1 cellular context compared by ENCODE assay signal in the genomic region with DNA sequence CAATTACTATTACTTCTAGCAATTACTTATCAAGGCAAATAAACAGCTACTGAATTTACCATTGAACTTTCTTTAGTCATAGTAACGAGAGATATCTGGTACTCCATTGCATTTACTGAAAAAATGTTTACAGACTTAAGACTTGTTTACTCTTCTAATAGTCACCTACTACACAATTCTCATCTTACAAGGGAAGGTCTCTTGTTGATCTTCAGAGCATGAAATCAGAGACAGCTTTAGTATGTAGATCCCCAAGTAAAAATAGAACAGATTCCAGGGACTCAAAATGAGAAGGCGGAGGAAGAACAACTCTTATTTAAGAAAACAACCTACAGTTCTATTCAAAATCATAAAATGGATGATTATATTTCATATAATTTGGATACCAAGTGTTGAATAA.
TF ChIP-seq lines count a peak whose summit lies in the region.

No MANE protein-coding gene starts in this region.

TF ChIP-seq in HepG2, 621 proteins besides CTCF, POLR2A, EP300 and RAD21 (continued from another document):
- TF ChIP-seq MTF1 (CRISPR knock-in tag; IDR thresholded peaks at IDR 0.05) (no peak), STAG1 (CRISPR knock-in tag; IDR thresholded peaks at IDR 0.05) (no peak), ZNF781 (CRISPR knock-in tag; IDR thresholded peaks at IDR 0.05; ENCODE audit: borderline replicate concordance, not compliant biosample characterization) (no peak), ZNF274 (CRISPR knock-in tag; IDR thresholded peaks at IDR 0.05) (no peak), KDM6A (CRISPR knock-in tag; IDR thresholded peaks at IDR 0.05; ENCODE audit: low read depth) (no peak), ZNF878 (CRISPR knock-in tag; IDR thresholded peaks at IDR 0.05) (no peak), KLF15 (CRISPR knock-in tag; IDR thresholded peaks at IDR 0.05; ENCODE audit: borderline replicate concordance) (no peak), GTF2F1 (IDR thresholded peaks at IDR 0.05; ENCODE audit: low read length) (no peak), PAF1 (CRISPR knock-in tag; IDR thresholded peaks at IDR 0.05) (no peak)
